ENCODE assay signal across 8 cellular contexts in genomic region chr6:130366011-130366963, GRCh38. TPM values are rescaled to one million over a fixed set of nuclear protein-coding genes. Genes with fewer than 3 reads are reported as not detected.
A peak's percentile ranks its signal among the peaks of the same experiment; 100 is the strongest.
DNase-seq lines count a peak whose midpoint lies in the region; FAIRE-seq and TF ChIP-seq lines count a peak whose summit lies in the region.

TMEM200A (plus strand) TSS chr6:130366017; CDS start chr6:130440423, 74,406 bp downstream.

- H3K9me3 Mint-ChIP-seq in activated T-helper 2 cell treated with anti-CD3 and anti-CD28 coated beads, Interferon-gamma antibody, Interleukin-2, Interleukin-4, amounts not matched to agents 10 μg/mL and 5 μg/mL and 100 μg/mL, durations not matched to agents 14 hours and 24 hours and 36 hours: no peaks in the 10 kb centered on the region
- no peaks in the 10 kb centered on the region for H3K9me3 Mint-ChIP-seq in neural crest cell

- intact Hi-C loops in activated T-helper 2 cell treated with anti-CD3 and anti-CD28 coated beads, Interferon-gamma antibody, Interleukin-2, Interleukin-4, amounts not matched to agents 10 μg/mL and 5 μg/mL and 100 μg/mL, durations not matched to agents 14 hours and 24 hours and 36 hours (cut with micrococcal nuclease): loop anchor here (5.0 kb wide), 2 partner anchors 151 to 261 kb away; no protein-coding TSS in a partner anchor

- H3K4me1 Mint-ChIP-seq in activated T-helper 2 cell treated with anti-CD3 and anti-CD28 coated beads, Interferon-gamma antibody, Interleukin-2, Interleukin-4, amounts not matched to agents 10 μg/mL and 5 μg/mL and 100 μg/mL, durations not matched to agents 14 hours and 24 hours and 36 hours (ENCODE audit: low read depth): peaks cover 20% of the 10 kb centered on the region
- H3K4me1 Mint-ChIP-seq in neural crest cell: peaks cover 7% of the 10 kb centered on the region

- peak within 1 kb of the TSS; percentile 12 for H3K27ac Mint-ChIP-seq in activated T-helper 2 cell treated with anti-CD3 and anti-CD28 coated beads, Interferon-gamma antibody, Interleukin-2, Interleukin-4, amounts not matched to agents 10 μg/mL and 5 μg/mL and 100 μg/mL, durations not matched to agents 14 hours and 24 hours and 36 hours
- no peak within 1 kb of the TSS for H3K27ac Mint-ChIP-seq in neural crest cell (ENCODE audit: unreplicated experiment)

- H3K4me3 Mint-ChIP-seq in activated T-helper 2 cell treated with anti-CD3 and anti-CD28 coated beads, Interferon-gamma antibody, Interleukin-2, Interleukin-4, amounts not matched to agents 10 μg/mL and 5 μg/mL and 100 μg/mL, durations not matched to agents 14 hours and 24 hours and 36 hours (ENCODE audit: low read depth): peak within 1 kb of the TSS; percentile 75
- peak within 1 kb of the TSS; percentile 93 for H3K4me3 Mint-ChIP-seq in neural crest cell

- TF ChIP-seq CTCF in neural crest cell (conservative IDR thresholded peaks at IDR 0.05): peak; percentile 37

- H3K36me3 Mint-ChIP-seq in activated T-helper 2 cell treated with anti-CD3 and anti-CD28 coated beads, Interferon-gamma antibody, Interleukin-2, Interleukin-4, amounts not matched to agents 10 μg/mL and 5 μg/mL and 100 μg/mL, durations not matched to agents 14 hours and 24 hours and 36 hours (ENCODE audit: low read depth): no peaks in the 10 kb centered on the region
- H3K36me3 Mint-ChIP-seq in neural crest cell (ENCODE audit: low read depth): no peaks in the 10 kb centered on the region

- no peak for FAIRE-seq in frontal cortex (lab: Jason Lieb, UNC)

- peaks cover 54% of the 10 kb centered on the region for H3K27me3 Mint-ChIP-seq in activated T-helper 2 cell treated with anti-CD3 and anti-CD28 coated beads, Interferon-gamma antibody, Interleukin-2, Interleukin-4, amounts not matched to agents 10 μg/mL and 5 μg/mL and 100 μg/mL, durations not matched to agents 14 hours and 24 hours and 36 hours (ENCODE audit: low read depth)
- peaks cover 66% of the 10 kb centered on the region for H3K27me3 Mint-ChIP-seq in neural crest cell (ENCODE audit: low read depth)

- DNase-seq in NCI-H345 (lab: John Stamatoyannopoulos, UW): peak; percentile 34
- DNase-seq in NCI-H345 treated with DMSO at 0.1 percent for 48 hours (lab: John Stamatoyannopoulos, UW; ENCODE audit: unreplicated experiment): no peak
- DNase-seq in M059J (ENCODE audit: low read depth): peak; percentile 71
- DNase-seq in activated T-helper 2 cell treated with anti-CD3 and anti-CD28 coated beads, Interferon-gamma antibody, Interleukin-2, Interleukin-4, amounts not matched to agents 10 μg/mL and 5 μg/mL and 100 μg/mL, durations not matched to agents 14 hours and 24 hours and 36 hours (ENCODE audit: low spot score): no peak
- peak in 1 of 2 donors; percentile 54 for DNase-seq in frontal cortex (ENCODE audit: low spot score in 2 of 2)
- DNase-seq in neural crest cell (ENCODE audit: low read depth, low spot score): peak; percentile 53
- DNase-seq in ureter (ENCODE audit: low spot score): peak; percentile 46
- DNase-seq in DMS153 (lab: John Stamatoyannopoulos, UW): no peak

RNA-seq across cellular contexts. Expression of gene TMEM200A, which starts in this region (rescaled TPM):
- 33.1 and 38.3 TPM in 2 replicates for total RNA-seq in M059J (2014; rRNA removed; shearing (Covaris generic))
- 1.1 and 1.3 TPM in 2 replicates for total RNA-seq in activated T-helper 2 cell treated with anti-CD3 and anti-CD28 coated beads, Interferon-gamma antibody, Interleukin-2, Interleukin-4, amounts not matched to agents 10 μg/mL and 5 μg/mL and 100 μg/mL, durations not matched to agents 14 hours and 24 hours and 36 hours
- 20.4 TPM for total RNA-seq in frontal cortex
- 2.9 and 3.2 TPM in 2 replicates for total RNA-seq in neural crest cell
- total RNA-seq in ureter: 4.5 TPM

Comparison
In these comparisons a context has a peak if more than half of its experiments do, and no peak if none do; other contexts are left out.
1. DNase-seq: peak in NCI-H345 (single experiment), M059J (single experiment), neural crest cell (single experiment) and ureter (single experiment); none in NCI-H345 treated with DMSO at 0.1 percent for 48 hours (single experiment), activated T-helper 2 cell treated with anti-CD3 and anti-CD28 coated beads, Interferon-gamma antibody, Interleukin-2, Interleukin-4, amounts not matched to agents 10 μg/mL and 5 μg/mL and 100 μg/mL, durations not matched to agents 14 hours and 24 hours and 36 hours (single experiment) and DMS153 (single experiment).